Comparison of ENCODE assay signal across 1 cellular context in genomic region chr4:188110036-188110435, GRCh38.
TF ChIP-seq lines count a peak whose summit lies in the region.

No MANE protein-coding gene starts in this region.

TF ChIP-seq in HCT116, 20 proteins besides CTCF, POLR2A, EP300 and RAD21:
- TF ChIP-seq SRF (IDR thresholded peaks at IDR 0.05; ENCODE audit: low read depth) (no peak), EZH2phosphoT487 (IDR thresholded peaks at IDR 0.05; ENCODE audit: borderline replicate concordance) (no peak), POLR2AphosphoS5 (IDR thresholded peaks at IDR 0.05; ENCODE audit: low read depth, low read length) (no peak), ATF3 (IDR thresholded peaks at IDR 0.05) (no peak), YY1 (IDR thresholded peaks at IDR 0.05; ENCODE audit: extremely low read depth, insufficient replicate concordance, low read depth, low read length) (no peak), EZH2 (IDR thresholded peaks at IDR 0.05) (no peak), JUND (IDR thresholded peaks at IDR 0.05) (no peak), TCF7L2 (IDR thresholded peaks at IDR 0.05; ENCODE audit: borderline replicate concordance, extremely low read depth, insufficient read depth, insufficient read length) (no peak), ELF1 (IDR thresholded peaks at IDR 0.05; ENCODE audit: borderline replicate concordance, low read depth) (no peak), EGR1 (IDR thresholded peaks at IDR 0.05; ENCODE audit: low read depth) (no peak)
- TF ChIP-seq, protein P1, sequence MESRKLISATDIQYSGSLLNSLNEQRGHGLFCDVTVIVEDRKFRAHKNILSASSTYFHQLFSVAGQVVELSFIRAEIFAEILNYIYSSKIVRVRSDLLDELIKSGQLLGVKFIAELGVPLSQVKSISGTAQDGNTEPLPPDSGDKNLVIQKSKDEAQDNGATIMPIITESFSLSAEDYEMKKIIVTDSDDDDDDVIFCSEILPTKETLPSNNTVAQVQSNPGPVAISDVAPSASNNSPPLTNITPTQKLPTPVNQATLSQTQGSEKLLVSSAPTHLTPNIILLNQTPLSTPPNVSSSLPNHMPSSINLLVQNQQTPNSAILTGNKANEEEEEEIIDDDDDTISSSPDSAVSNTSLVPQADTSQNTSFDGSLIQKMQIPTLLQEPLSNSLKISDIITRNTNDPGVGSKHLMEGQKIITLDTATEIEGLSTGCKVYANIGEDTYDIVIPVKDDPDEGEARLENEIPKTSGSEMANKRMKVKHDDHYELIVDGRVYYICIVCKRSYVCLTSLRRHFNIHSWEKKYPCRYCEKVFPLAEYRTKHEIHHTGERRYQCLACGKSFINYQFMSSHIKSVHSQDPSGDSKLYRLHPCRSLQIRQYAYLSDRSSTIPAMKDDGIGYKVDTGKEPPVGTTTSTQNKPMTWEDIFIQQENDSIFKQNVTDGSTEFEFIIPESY (IDR thresholded peaks at IDR 0.05; ENCODE audit: extremely low read depth, insufficient replicate concordance, low read length) = no peak
- TF ChIP-seq, protein P2, sequence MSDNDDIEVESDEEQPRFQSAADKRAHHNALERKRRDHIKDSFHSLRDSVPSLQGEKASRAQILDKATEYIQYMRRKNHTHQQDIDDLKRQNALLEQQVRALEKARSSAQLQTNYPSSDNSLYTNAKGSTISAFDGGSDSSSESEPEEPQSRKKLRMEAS (IDR thresholded peaks at IDR 0.05) = no peak
